Comparison of ENCODE assay signal across 3 cellular contexts in the genomic region with DNA sequence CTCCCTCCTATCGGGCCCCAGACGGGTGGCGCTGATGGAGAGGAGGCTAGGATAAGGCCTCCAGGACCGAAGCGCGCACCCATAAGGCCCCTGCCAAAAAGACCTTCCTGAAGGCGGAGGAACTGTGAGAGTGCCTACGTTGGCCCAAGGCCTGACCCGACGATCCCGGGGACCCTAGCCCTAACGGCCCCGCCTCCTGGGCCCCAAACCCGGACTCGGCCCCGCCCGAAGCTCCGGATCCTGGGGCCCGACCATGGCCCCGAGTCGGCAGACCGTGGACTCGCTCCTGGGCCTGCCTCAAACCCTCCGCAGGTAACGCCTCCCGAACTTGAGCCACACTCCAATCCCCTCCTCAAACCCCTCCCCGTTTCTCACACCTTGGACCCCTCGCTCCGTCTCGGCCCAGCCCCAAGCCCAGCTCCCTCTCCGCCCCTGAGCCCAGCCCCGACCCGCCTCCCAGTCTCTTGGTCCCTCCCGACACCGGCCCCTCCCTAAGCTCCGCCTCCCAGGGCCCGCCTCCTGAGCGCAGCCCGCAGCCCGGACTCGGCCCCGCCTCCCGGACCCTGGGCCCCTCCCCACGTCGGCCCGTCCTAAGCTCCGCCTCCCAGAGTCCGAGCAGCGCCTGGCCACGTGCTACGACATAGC.
TF ChIP-seq lines count a peak whose summit lies in the region.

No MANE protein-coding gene starts in this region.

TF ChIP-seq in HCT116, 20 proteins besides CTCF, POLR2A, EP300 and RAD21:
- TF ChIP-seq, protein P1, sequence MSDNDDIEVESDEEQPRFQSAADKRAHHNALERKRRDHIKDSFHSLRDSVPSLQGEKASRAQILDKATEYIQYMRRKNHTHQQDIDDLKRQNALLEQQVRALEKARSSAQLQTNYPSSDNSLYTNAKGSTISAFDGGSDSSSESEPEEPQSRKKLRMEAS (IDR thresholded peaks at IDR 0.05): peak; percentile 45; the same call in 1 of the 2 replicates
- TF ChIP-seq SP1 (IDR thresholded peaks at IDR 0.05; ENCODE audit: low read depth) (peak; percentile 30; the same call in 1 of the 2 replicates), POLR2AphosphoS5 (IDR thresholded peaks at IDR 0.05; ENCODE audit: low read depth, low read length) (0 out of 2 replicates have a peak, but pooled peaks have one; percentile 23)

TF ChIP-seq in SK-N-SH, 30 proteins besides CTCF, POLR2A, EP300 and RAD21:
- TF ChIP-seq, protein P1 (IDR thresholded peaks at IDR 0.05; ENCODE audit: low read depth): 0 out of 2 replicates have a peak, but pooled peaks have one; percentile 23

TF ChIP-seq in neural cell, 6 proteins besides CTCF, POLR2A, EP300 and RAD21:
- peak; percentile 32 for TF ChIP-seq POLR2AphosphoS5 (IDR thresholded peaks at IDR 0.05)
